ENCODE assay signal across 8 cellular contexts in the genomic region with DNA sequence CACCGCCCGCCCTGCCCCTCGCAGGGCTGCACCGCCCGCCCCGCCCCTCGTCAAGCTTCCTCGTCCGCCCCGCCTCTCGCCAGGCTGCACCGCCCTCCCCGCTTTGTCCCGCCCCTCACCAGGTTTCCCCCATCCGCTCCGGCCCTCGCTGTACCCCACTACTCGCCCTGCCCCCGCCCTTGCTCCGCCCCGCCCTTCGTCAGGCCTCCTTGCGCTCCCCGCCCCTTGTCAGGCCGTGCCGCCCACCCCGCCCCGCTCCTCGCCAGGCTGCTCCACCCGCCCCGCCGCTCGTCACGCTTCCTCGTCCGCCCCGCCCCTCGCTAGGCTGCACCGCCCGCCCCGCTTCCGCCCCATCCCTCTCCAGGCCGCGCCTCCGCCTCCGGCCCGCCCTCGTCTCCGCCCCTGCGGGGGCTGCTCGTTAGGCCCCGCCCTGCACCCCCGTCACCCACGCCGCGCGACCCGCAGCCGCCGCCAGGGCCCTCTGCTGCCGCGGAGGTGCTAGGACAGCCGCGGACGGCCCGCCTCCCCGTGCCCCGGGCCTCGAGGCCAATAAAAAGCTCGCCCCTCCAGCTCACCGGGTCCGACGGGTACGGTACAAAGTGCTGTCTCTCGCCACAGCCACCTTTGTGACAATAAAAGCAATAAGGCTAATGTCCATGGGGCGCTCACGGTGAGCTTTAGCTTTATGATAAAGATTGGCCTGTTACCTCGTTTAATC. TPM values are rescaled to one million over a fixed set of nuclear protein-coding genes. Genes with fewer than 3 reads are reported as not detected.
DNase-seq lines count a peak whose midpoint lies in the region; TF ChIP-seq lines count a peak whose summit lies in the region.

No MANE protein-coding gene starts in this region.

- peaks cover 6% of the 10 kb centered on the region for H3K4me1 ChIP-seq in neural progenitor cell
- peaks cover 13 to 31% (median 23%) of the 10 kb centered on the region in 4 donors for H3K4me1 ChIP-seq in stomach

- peaks cover 10% of the 10 kb centered on the region for H3K27me3 Mint-ChIP-seq in neural progenitor cell (ENCODE audit: insufficient read depth, low read depth)

- H2AFZ ChIP-seq in neural progenitor cell (replicated peaks), result peak overlapping the region; percentile 89

- peaks cover 8% of the 10 kb centered on the region for H3K4me1 Mint-ChIP-seq in neural progenitor cell

- peak overlapping the region; percentile 73 for H3K4me2 ChIP-seq in neural progenitor cell

- in situ Hi-C loops in G401 (cut with HindIII; ENCODE audit: low sequenced_read_pairs), result no loop called here

- intact Hi-C loops in stomach (cut with DNase I; ENCODE audit: low total_unique reads), result no loop called here

- H3K36me3 ChIP-seq in neural progenitor cell, result no peaks in the 10 kb centered on the region
- H3K36me3 ChIP-seq in stomach, result peaks cover 26 to 33% (median 32%) of the 10 kb centered on the region in 4 donors

- H3K27ac ChIP-seq in neural progenitor cell (no peak overlapping the region), stomach (peak overlapping the region; percentile 77 to 98 (median 96))

- H3K9me3 ChIP-seq in neural progenitor cell (ENCODE audit: low read depth) (no peaks in the 10 kb centered on the region), stomach (no peaks in the 10 kb centered on the region)

- H3K9me3 Mint-ChIP-seq in neural progenitor cell, result peaks cover 3% of the 10 kb centered on the region

- H3K27me3 ChIP-seq in neural progenitor cell (peaks cover 8% of the 10 kb centered on the region), stomach (no peaks in the 10 kb centered on the region)

- H3K27ac Mint-ChIP-seq in neural progenitor cell, result peak overlapping the region; percentile 9

- DNase-seq in G401 (ENCODE audit: low spot score) (peak; percentile 97), HCEC 1CT (peak; percentile 96), M059J (ENCODE audit: low read depth) (peak; percentile 86), SHP77 (lab: John Stamatoyannopoulos, UW) (peak; percentile 80 to 89), activated gamma-delta T cell (lab: John Stamatoyannopoulos, UW) (peak; percentile 99), fibroblast of villous mesenchyme (ENCODE audit: low read depth) (peak; percentile 98), neural progenitor cell (ENCODE audit: low spot score) (peak; percentile 97), stomach (peak; percentile 99)

- peak; percentile 59 for TF ChIP-seq CTCF in fibroblast of villous mesenchyme (IDR thresholded peaks at IDR 0.05; ENCODE audit: insufficient read depth, low read depth, low read length)
- peak; percentile 60 for TF ChIP-seq CTCF in neural progenitor cell (IDR thresholded peaks at IDR 0.05)
- peak in 5 of 7 experiments; percentile 38 to 86 (median 64) for TF ChIP-seq CTCF in stomach (IDR thresholded peaks at IDR 0.05)

- TF ChIP-seq EP300 in stomach (IDR thresholded peaks at IDR 0.05), result no peak

- H3K9ac ChIP-seq in neural progenitor cell, result no peak overlapping the region

- no peak for TF ChIP-seq POLR2A in stomach (IDR thresholded peaks at IDR 0.05)

- H3K4me3 Mint-ChIP-seq in neural progenitor cell, result peak overlapping the region; percentile 80

- peaks cover 6% of the 10 kb centered on the region for H4K20me1 ChIP-seq in neural progenitor cell (ENCODE audit: low read depth)

- H3K4me3 ChIP-seq in fibroblast of villous mesenchyme (ENCODE audit: low read depth, low read length) (peak overlapping the region; percentile 43), neural progenitor cell (peak overlapping the region; percentile 74), stomach (peak overlapping the region; percentile 72 to 88 (median 86))

- 1 to 2% (median 2%) methylated on average over 12 to 72 of the region's 78 CpGs for WGBS in stomach, 5 donors

- H3F3A ChIP-seq in neural progenitor cell (ENCODE audit: low read depth), result peaks cover 12% of the 10 kb centered on the region

- no peaks in the 10 kb centered on the region for H3K79me2 ChIP-seq in neural progenitor cell (ENCODE audit: low read depth)

- peaks cover 5% of the 10 kb centered on the region for H3K36me3 Mint-ChIP-seq in neural progenitor cell

RNA-seq across cellular contexts. Expression of gene DNPEP, which starts 0.6 kb away (rescaled TPM):
- 65.8 and 67.4 TPM in 2 replicates for total RNA-seq in G401 (2014; rRNA removed; shearing (Covaris generic))
- total RNA-seq in M059J (2014; rRNA removed; shearing (Covaris generic)), result 75.8 and 88.2 TPM in 2 replicates
- 64.8 and 65.7 TPM in 2 replicates for total RNA-seq in fibroblast of villous mesenchyme
- 36.6 and 120 TPM in 2 replicates for total RNA-seq in neural progenitor cell (ENCODE audit: low replicate concordance)
- total RNA-seq in stomach, result 100 to 1,000 TPM in 1 of 5 donors, 10 to 100 TPM in 4; 32.7 to 147 (median 46.4) TPM
- polyA plus RNA-seq in stomach, result 100 to 1,000 TPM in 2 of 3 donors, 10 to 100 TPM in 1; 69.2 to 114 (median 105) TPM

RNA-seq across cellular contexts. Expression of gene DES, which starts 29.9 kb away (rescaled TPM):
- total RNA-seq in G401 (2014; rRNA removed; shearing (Covaris generic)), result not detected in 2 replicates
- 0.37 TPM in 1 of 2 replicates, not detected in the other for total RNA-seq in M059J (2014; rRNA removed; shearing (Covaris generic))
- total RNA-seq in fibroblast of villous mesenchyme (20.7 and 35.8 TPM in 2 replicates), neural progenitor cell (ENCODE audit: low replicate concordance) (0.31 TPM in 1 of 2 replicates, not detected in the other), stomach (1,000 to 10,000 TPM; 1,078 to 5,539 (median 2,913) TPM)
- polyA plus RNA-seq in stomach, result 100 to 1,000 TPM; 122 to 803 (median 204) TPM

RNA-seq across cellular contexts. Expression of gene SPEG, which starts 46.4 kb away (rescaled TPM):
- 7.7 and 11.1 TPM in 2 replicates for total RNA-seq in G401 (2014; rRNA removed; shearing (Covaris generic))
- total RNA-seq in M059J (2014; rRNA removed; shearing (Covaris generic)), result 9.8 and 13.9 TPM in 2 replicates
- total RNA-seq in fibroblast of villous mesenchyme, result 46.7 and 48.8 TPM in 2 replicates
- total RNA-seq in neural progenitor cell (ENCODE audit: low replicate concordance), result 5.6 and 18.4 TPM in 2 replicates
- 100 to 1,000 TPM in 1 of 5 donors, 10 to 100 TPM in 3, 1 to 10 TPM in 1; 7.4 to 106 (median 30.4) TPM for total RNA-seq in stomach
- polyA plus RNA-seq in stomach, result 10 to 100 TPM in 1 of 3 donors, 1 to 10 TPM in 2; 9.8 to 65.1 (median 9.9) TPM

RNA-seq across cellular contexts. Expression of gene RESP18, which starts 55.7 kb away (rescaled TPM):
- total RNA-seq in G401 (2014; rRNA removed; shearing (Covaris generic)), result not detected in 2 replicates
- not detected in 2 replicates for total RNA-seq in M059J (2014; rRNA removed; shearing (Covaris generic))
- total RNA-seq in fibroblast of villous mesenchyme, result not detected in 2 replicates
- total RNA-seq in neural progenitor cell (ENCODE audit: low replicate concordance), result not detected in 2 replicates
- not detected for total RNA-seq in stomach
- polyA plus RNA-seq in stomach, result not detected

Comparison
In these comparisons a context has a peak if more than half of its experiments do, and no peak if none do; other contexts are left out.
1. RNA of gene DES, which starts 29.9 kb away (total RNA-seq): 1,078 to 5,539 TPM in stomach; 20.7 to 35.8 TPM in fibroblast of villous mesenchyme, not detected in G401, 0.37 TPM in M059J and 0.31 TPM in neural progenitor cell; every median in the first group is over 10 times any median in the second.
2. Peak in every context shown above with its lines, with median percentiles within 50 percentile points of each other: DNase-seq, H3K4me3 ChIP-seq and CTCF ChIP-seq.